ENCODE assay signal across 1 cellular context in genomic region chr3:42653560-42654330, GRCh38.
TF ChIP-seq lines count a peak whose summit lies in the region.

Gene ZBTB47, plus strand, starts transcription at chr3:42653697. Its CDS starts 4,659 bp downstream, at chr3:42658356.

TF ChIP-seq in GM23338, 12 proteins besides CTCF, POLR2A, EP300 and RAD21 (continued from another document):
- no peak for TF ChIP-seq ZNF462 (CRISPR knock-in tag; IDR thresholded peaks at IDR 0.05)
- no peak for TF ChIP-seq POLR2AphosphoS5 (IDR thresholded peaks at IDR 0.05; ENCODE audit: low read depth)
